ENCODE assay signal across 10 cellular contexts in the genomic region with DNA sequence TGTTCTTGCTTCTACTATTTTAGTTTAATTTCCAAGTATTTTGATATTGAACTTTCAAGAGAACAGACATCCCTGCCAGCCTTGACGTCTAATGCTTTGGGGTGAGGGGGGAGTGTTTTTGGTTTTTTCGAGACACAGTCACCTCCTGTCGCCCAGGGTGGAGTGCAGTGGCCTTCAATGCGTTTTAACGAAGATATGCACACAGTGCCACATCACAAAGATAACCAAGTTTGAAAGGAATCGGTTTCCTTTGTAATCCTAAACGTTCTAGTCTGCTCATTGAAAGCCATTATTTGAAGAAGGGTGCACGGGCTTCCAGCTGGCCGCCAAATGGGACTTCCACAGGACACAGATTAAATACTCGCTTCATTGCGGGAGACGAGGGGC. TPM values are rescaled to one million over a fixed set of nuclear protein-coding genes. Genes with fewer than 3 reads are reported as not detected.
DNase-seq lines count a peak whose midpoint lies in the region; ATAC-seq and TF ChIP-seq lines count a peak whose summit lies in the region.
"Not testable (repeated sequence)": the region's sequence is repeated elsewhere in the genome, so short reads cannot be mapped to it uniquely, and the experiment has no call there.
"Had no signal": no experiment of that assay in that cellular context is flagged by ENCODE, and none has a peak within 500 bp of the region (broad histone marks: within the 10 kb centered on the region; RNA-seq: fewer than 3 reads in every experiment).

No MANE protein-coding gene starts in this region.

- not testable (repeated sequence) for TF ChIP-seq CTCF in HFFc6 (IDR thresholded peaks at IDR 0.05); nephron (IDR thresholded peaks at IDR 0.05; ENCODE audit: unreplicated experiment in 3 of 3)

- H3K4me1 Mint-ChIP-seq in HFFc6 (ENCODE audit: low read depth) (peaks cover 10% of the 10 kb centered on the region), nephron (peaks cover 12% of the 10 kb centered on the region)
- peaks cover 18% of the 10 kb centered on the region for H3K4me1 Mint-ChIP-seq in T-helper 2 cell treated with Interferon-gamma antibody and Interleukin-4, amounts not matched to agents 5 μg/mL and 100 μg/mL, for 36 hours (ENCODE audit: low read depth)
- peaks cover 40% of the 10 kb centered on the region for H3K4me1 Mint-ChIP-seq in activated naive CD4-positive, alpha-beta T cell treated with anti-CD3 and anti-CD28 coated beads, Interleukin-2, amount 50 U/mL, for 24 hours

- ATAC-seq in stimulated activated naive CD8-positive, alpha-beta T cell treated with anti-CD3 and anti-CD28 coated beads, Interleukin-15, Interleukin-2, amounts not matched to agents 100 U/mL and 50 U/mL, for 24 hours: peak; percentile 10

- peak overlapping the region in 6 of 10 experiments; percentile 38 to 47 (median 44); a peak in 7 of 20 replicates for H3K4me3 ChIP-seq in BLaER1 treated with 17β-estradiol and CSF1 and Interleukin-3, amounts not matched to agents 10 nM and 100 nM
- H3K4me3 ChIP-seq in effector memory CD4-positive, alpha-beta T cell (ENCODE audit: insufficient read depth, low read depth, low read length, poor library complexity, severe bottlenecking): peak overlapping the region; percentile 45
- peak overlapping the region; percentile 30 for H3K4me3 ChIP-seq in iPS-15b (ENCODE audit: low read depth, low read length)

- peak overlapping the region; percentile 97; the same call in 1 of the 2 replicates for H3K27ac Mint-ChIP-seq in HFFc6
- H3K27ac Mint-ChIP-seq in T-helper 2 cell treated with Interferon-gamma antibody and Interleukin-4, amounts not matched to agents 5 μg/mL and 100 μg/mL, for 36 hours: peak overlapping the region; percentile 99
- H3K27ac Mint-ChIP-seq in activated naive CD4-positive, alpha-beta T cell treated with anti-CD3 and anti-CD28 coated beads, Interleukin-2, amount 50 U/mL, for 24 hours: peak overlapping the region; percentile 100
- H3K27ac Mint-ChIP-seq in nephron: peak overlapping the region; percentile 94 to 98 (median 95)

- not testable (repeated sequence) for H3K4me1 ChIP-seq in BLaER1 treated with 17β-estradiol and CSF1 and Interleukin-3, amounts not matched to agents 10 nM and 100 nM; effector memory CD4-positive, alpha-beta T cell (ENCODE audit: control insufficient read depth, insufficient read depth, low read length, poor library complexity, severe bottlenecking); iPS-15b (ENCODE audit: control insufficient read depth, insufficient read depth, low read length)

- peak overlapping the region in 3 of 11 experiments; percentile 63 to 73 (median 69); a peak in 3 of 22 replicates for H3K27ac ChIP-seq in BLaER1 treated with 17β-estradiol and CSF1 and Interleukin-3, amounts not matched to agents 10 nM and 100 nM
- H3K27ac ChIP-seq in effector memory CD4-positive, alpha-beta T cell (ENCODE audit: insufficient read depth, low read length, poor library complexity, severe bottlenecking): peak overlapping the region; percentile 91

- not testable (repeated sequence) for H3K36me3 Mint-ChIP-seq in HFFc6 (ENCODE audit: low read depth); T-helper 2 cell treated with Interferon-gamma antibody and Interleukin-4, amounts not matched to agents 5 μg/mL and 100 μg/mL, for 36 hours (ENCODE audit: low read depth); activated naive CD4-positive, alpha-beta T cell treated with anti-CD3 and anti-CD28 coated beads, Interleukin-2, amount 50 U/mL, for 24 hours; nephron (ENCODE audit: low read depth)

- not testable (repeated sequence) for H3K27me3 ChIP-seq in BLaER1 treated with 17β-estradiol and CSF1 and Interleukin-3, amounts not matched to agents 10 nM and 100 nM; effector memory CD4-positive, alpha-beta T cell (replicated peaks; ENCODE audit: control insufficient read depth, insufficient read depth, low read length, poor library complexity, severe bottlenecking); iPS-15b (ENCODE audit: control insufficient read depth, insufficient read depth, low read length)

- H3K4me3 Mint-ChIP-seq in HFFc6 (peak overlapping the region; percentile 88), nephron (peak overlapping the region; percentile 88 to 90 (median 89))
- H3K4me3 Mint-ChIP-seq in T-helper 2 cell treated with Interferon-gamma antibody and Interleukin-4, amounts not matched to agents 5 μg/mL and 100 μg/mL, for 36 hours: peak overlapping the region; percentile 88
- peak overlapping the region; percentile 94 for H3K4me3 Mint-ChIP-seq in activated naive CD4-positive, alpha-beta T cell treated with anti-CD3 and anti-CD28 coated beads, Interleukin-2, amount 50 U/mL, for 24 hours

- H3K4me2 ChIP-seq in BLaER1 treated with 17β-estradiol and CSF1 and Interleukin-3, amounts not matched to agents 10 nM and 100 nM: peak overlapping the region in 8 of 11 experiments; percentile 43 to 62 (median 50); a peak in 11 of 22 replicates

- H3K9me3 Mint-ChIP-seq in HFFc6; T-helper 2 cell treated with Interferon-gamma antibody and Interleukin-4, amounts not matched to agents 5 μg/mL and 100 μg/mL, for 36 hours; activated naive CD4-positive, alpha-beta T cell treated with anti-CD3 and anti-CD28 coated beads, Interleukin-2, amount 50 U/mL, for 24 hours; nephron: not testable (repeated sequence)

- not testable (repeated sequence) for H3K9me3 ChIP-seq in BLaER1 treated with 17β-estradiol and CSF1 and Interleukin-3, amounts not matched to agents 10 nM and 100 nM (replicated peaks in 1 of 11); effector memory CD4-positive, alpha-beta T cell (ENCODE audit: control insufficient read depth, low read length); iPS-15b (ENCODE audit: control insufficient read depth, insufficient read depth, low read length)

- not testable (repeated sequence) for H3K36me3 ChIP-seq in BLaER1 treated with 17β-estradiol and CSF1 and Interleukin-3, amounts not matched to agents 10 nM and 100 nM; effector memory CD4-positive, alpha-beta T cell (ENCODE audit: control insufficient read depth, insufficient read depth, low read length); iPS-15b (ENCODE audit: control insufficient read depth, insufficient read depth, low read length)

- DNase-seq in HFFc6; T-helper 2 cell treated with Interferon-gamma antibody and Interleukin-4, amounts not matched to agents 5 μg/mL and 100 μg/mL, for 36 hours (ENCODE audit: low spot score); effector memory CD4-positive, alpha-beta T cell; stimulated activated naive CD8-positive, alpha-beta T cell treated with anti-CD3 and anti-CD28 coated beads, Interleukin-15, Interleukin-2, amounts not matched to agents 100 U/mL and 50 U/mL, for 24 hours: not testable (repeated sequence)

- peak overlapping the region in 5 of 11 experiments; percentile 60 to 76 (median 70); a peak in 4 of 22 replicates for H3K9ac ChIP-seq in BLaER1 treated with 17β-estradiol and CSF1 and Interleukin-3, amounts not matched to agents 10 nM and 100 nM
- not testable (repeated sequence) for H3K9ac ChIP-seq in iPS-15b (ENCODE audit: low read depth, low read length)

- H4K20me1 ChIP-seq in BLaER1 treated with 17β-estradiol and CSF1 and Interleukin-3, amounts not matched to agents 10 nM and 100 nM: not testable (repeated sequence)

- H3K27me3 Mint-ChIP-seq in HFFc6 (ENCODE audit: insufficient read depth): peaks cover 11% of the 10 kb centered on the region
- not testable (repeated sequence) for H3K27me3 Mint-ChIP-seq in T-helper 2 cell treated with Interferon-gamma antibody and Interleukin-4, amounts not matched to agents 5 μg/mL and 100 μg/mL, for 36 hours (ENCODE audit: low read depth); activated naive CD4-positive, alpha-beta T cell treated with anti-CD3 and anti-CD28 coated beads, Interleukin-2, amount 50 U/mL, for 24 hours; nephron (ENCODE audit: low read depth)

RNA-seq across cellular contexts. Expression of a gene that starts 52.3 kb away (rescaled TPM):
- not detected for total RNA-seq in HFFc6 (2021; fragmentation: NEBNext Ultra II Directional; extraction: Animal tissue kit (Norgen Biotek cat#: 25700))
- total RNA-seq: esophagus mucosa, left cardiac atrium had no signal
